15 cellular contexts compared by ENCODE assay signal in the genomic region with DNA sequence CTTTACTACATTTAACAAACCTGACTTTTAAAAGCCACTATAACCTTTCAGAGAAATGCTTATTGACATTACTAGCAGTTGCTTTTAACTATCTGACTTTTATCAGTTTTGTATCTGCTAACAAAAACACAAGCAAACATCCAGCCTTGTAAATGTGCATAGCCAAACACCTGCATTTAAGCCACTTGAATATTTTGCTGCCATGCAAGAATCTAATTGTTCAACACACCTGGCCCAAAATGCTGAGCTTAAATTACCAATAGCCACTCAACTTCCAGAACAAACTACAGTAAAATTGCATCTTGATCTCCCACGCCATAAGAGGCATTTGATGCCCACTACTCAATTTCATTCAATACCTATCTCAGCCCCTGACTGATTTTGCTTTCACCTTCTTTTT. TPM values are rescaled to one million over a fixed set of nuclear protein-coding genes. Genes with fewer than 3 reads are reported as not detected.
DNase-seq lines count a peak whose midpoint lies in the region; ATAC-seq lines count a peak whose summit lies in the region.
"Had no signal": no experiment of that assay in that cellular context is flagged by ENCODE, and none has a peak within 500 bp of the region (broad histone marks: within the 10 kb centered on the region; RNA-seq: fewer than 3 reads in every experiment).

No MANE protein-coding gene starts in this region.

- H3K4me3 Mint-ChIP-seq in stimulated activated effector memory CD8-positive, alpha-beta T cell treated with anti-CD3 and anti-CD28 coated beads, Interleukin-12 subunit alpha, Interleukin-12 subunit beta, amount 100 ng/mL, for 72 hours, result no peak overlapping the region

- DNase-seq in DMS153 (lab: John Stamatoyannopoulos, UW) (peak; percentile 44), DMS153 treated with DMSO at 0.1 percent for 48 hours (lab: John Stamatoyannopoulos, UW; ENCODE audit: unreplicated experiment) (no peak), G401 (ENCODE audit: low spot score) (peak; percentile 52), NCI-H69 (lab: John Stamatoyannopoulos, UW) (peak; percentile 58), cerebellar cortex (ENCODE audit: low spot score) (peak; percentile 48), T-helper 2 cell (no peak), glomerular visceral epithelial cell (ENCODE audit: extremely low spot score) (no peak)
- no peak for DNase-seq in stimulated activated effector memory CD8-positive, alpha-beta T cell treated with anti-CD3 and anti-CD28 coated beads, Interleukin-12 subunit alpha, Interleukin-12 subunit beta, amount 100 ng/mL, for 72 hours (ENCODE audit: low spot score in 2 of 2)
- DNase-seq: 8988T, GM23248, NCI-H2029, NCI-H446 treated with DMSO at 0.1 percent for 48 hours, PC-3 had no signal

- no peaks in the 10 kb centered on the region for H3K9me3 Mint-ChIP-seq in stimulated activated effector memory CD8-positive, alpha-beta T cell treated with anti-CD3 and anti-CD28 coated beads, Interleukin-12 subunit alpha, Interleukin-12 subunit beta, amount 100 ng/mL, for 72 hours

- peaks cover under 1% of the 10 kb centered on the region for H3K36me3 Mint-ChIP-seq in stimulated activated effector memory CD8-positive, alpha-beta T cell treated with anti-CD3 and anti-CD28 coated beads, Interleukin-12 subunit alpha, Interleukin-12 subunit beta, amount 100 ng/mL, for 72 hours

- in situ Hi-C loops in G401 (cut with HindIII; ENCODE audit: low sequenced_read_pairs), result no loop called here

- H3K4me1 Mint-ChIP-seq in stimulated activated effector memory CD8-positive, alpha-beta T cell treated with anti-CD3 and anti-CD28 coated beads, Interleukin-12 subunit alpha, Interleukin-12 subunit beta, amount 100 ng/mL, for 72 hours, result peaks cover 11% of the 10 kb centered on the region

- H3K27ac Mint-ChIP-seq in stimulated activated effector memory CD8-positive, alpha-beta T cell treated with anti-CD3 and anti-CD28 coated beads, Interleukin-12 subunit alpha, Interleukin-12 subunit beta, amount 100 ng/mL, for 72 hours, result no peak overlapping the region

- ATAC-seq in stimulated activated effector memory CD8-positive, alpha-beta T cell treated with anti-CD3 and anti-CD28 coated beads, Interleukin-12 subunit alpha, Interleukin-12 subunit beta, amount 100 ng/mL, for 72 hours, result no peak
- ATAC-seq: GM12878, PC-3 had no signal

RNA-seq across cellular contexts. Expression of a gene that starts 9.3 kb away (rescaled TPM):
- total RNA-seq in G401 (2014; rRNA removed; shearing (Covaris generic)), result 7.1 and 10.1 TPM in 2 replicates
- total RNA-seq: GM12878, GM23248, PC-3, SJSA1 had no signal

RNA-seq across cellular contexts. Expression of a gene that starts 19.3 kb away (rescaled TPM):
- total RNA-seq in G401 (2014; rRNA removed; shearing (Covaris generic)), result 10.0 and 16.8 TPM in 2 replicates
- total RNA-seq: GM12878, GM23248, PC-3 had no signal

Comparison
In these comparisons a context has a peak if more than half of its experiments do, and no peak if none do; other contexts are left out.
1. DNase-seq: peak in DMS153 (single experiment), G401 (single experiment), NCI-H69 (single experiment) and cerebellar cortex (single experiment); none in DMS153 treated with DMSO at 0.1 percent for 48 hours (single experiment), T-helper 2 cell (0 of 5), glomerular visceral epithelial cell (single experiment) and stimulated activated effector memory CD8-positive, alpha-beta T cell treated with anti-CD3 and anti-CD28 coated beads, Interleukin-12 subunit alpha, Interleukin-12 subunit beta, amount 100 ng/mL, for 72 hours (0 of 2).